ENCODE assay signal across 9 cellular contexts in the genomic region with DNA sequence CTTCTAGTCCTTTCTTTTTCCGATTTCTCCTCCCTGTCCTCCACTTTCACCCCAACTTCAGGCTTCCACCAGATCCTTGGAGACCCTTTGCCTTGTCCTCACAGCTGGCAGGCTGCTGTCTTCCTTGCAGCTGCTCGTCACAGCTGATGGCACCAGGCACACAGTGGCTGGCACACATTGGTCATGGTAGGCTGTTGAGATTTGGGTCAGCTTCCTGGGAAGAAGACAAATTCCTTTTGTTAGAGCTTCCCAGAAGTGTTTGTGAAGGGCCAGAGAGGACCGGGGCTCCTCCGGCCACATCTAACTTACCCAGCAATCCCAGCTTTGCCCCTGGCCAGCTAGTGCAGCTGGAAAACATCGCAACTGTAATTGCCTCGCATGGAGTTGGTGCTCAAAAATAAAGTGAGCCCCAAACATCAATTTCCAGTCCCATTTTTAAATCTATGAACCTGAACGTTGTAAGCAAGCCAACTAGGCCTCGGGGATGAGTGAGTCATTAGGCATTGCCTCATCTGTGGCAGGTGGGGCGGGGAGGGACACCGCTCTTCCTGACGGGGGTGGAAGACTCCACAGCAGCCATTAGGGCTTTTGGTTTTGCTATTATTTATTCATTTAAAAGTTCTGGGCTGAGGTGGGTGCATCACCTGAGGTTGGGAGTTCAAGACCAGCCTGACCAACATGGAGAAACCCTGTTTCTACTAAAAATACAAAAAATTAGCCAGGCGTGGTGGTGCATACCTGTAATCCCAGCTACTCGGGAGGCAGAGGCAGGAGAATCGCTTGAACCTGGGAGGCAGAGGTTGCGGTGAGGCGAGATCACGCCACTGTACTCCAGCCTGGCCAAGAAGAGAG. TPM values are rescaled to one million over a fixed set of nuclear protein-coding genes. Genes with fewer than 3 reads are reported as not detected.
DNase-seq lines count a peak whose midpoint lies in the region; ATAC-seq, FAIRE-seq and TF ChIP-seq lines count a peak whose summit lies in the region.
"Had no signal": no experiment of that assay in that cellular context is flagged by ENCODE, and none has a peak within 500 bp of the region (broad histone marks: within the 10 kb centered on the region; RNA-seq: fewer than 3 reads in every experiment).

No MANE protein-coding gene starts in this region.

- H3K4me1 ChIP-seq in HUES6 (ENCODE audit: control insufficient read depth, insufficient read depth, low read length): peaks cover 27% of the 10 kb centered on the region
- H3K4me1 ChIP-seq in kidney (ENCODE audit: control insufficient read depth in 1 of 2, insufficient read depth in 1 of 2, low read depth in 1 of 2, low read length in 2 of 2): peaks cover 7 to 12% of the 10 kb centered on the region in 2 donors
- H3K4me1 ChIP-seq: right lobe of liver had no signal

- no peak overlapping the region for H3K4me3 ChIP-seq in HUES6 (ENCODE audit: low read depth, low read length)
- no peak overlapping the region for H3K4me3 ChIP-seq in astrocyte of the cerebellum (ENCODE audit: low read depth, low read length)
- no peak overlapping the region for H3K4me3 ChIP-seq in kidney (ENCODE audit: low read length in 2 of 2)
- H3K4me3 ChIP-seq: right lobe of liver had no signal

- intact Hi-C loops in kidney (cut with DNase I): no loop called here

- DNase-seq in astrocyte of the cerebellum (ENCODE audit: low read depth): peak; percentile 77
- DNase-seq in kidney: peak; percentile 91
- DNase-seq in superior temporal gyrus (ENCODE audit: extremely low spot score): peak; percentile 47
- DNase-seq in HuH-7.5 (ENCODE audit: low spot score): no peak
- no peak for DNase-seq in DMS153 treated with DMSO at 0.1 percent for 48 hours (lab: John Stamatoyannopoulos, UW; ENCODE audit: unreplicated experiment)

- FAIRE-seq in kidney (lab: Jason Lieb, UNC): no peak

- in situ Hi-C loops in astrocyte of the cerebellum (cut with HindIII; ENCODE audit: low sequenced_read_pairs): no loop called here

- no peaks in the 10 kb centered on the region for H3K27me3 ChIP-seq in HUES6 (ENCODE audit: control insufficient read depth, insufficient read depth, low read length)
- H3K27me3 ChIP-seq: right lobe of liver had no signal

- peak overlapping the region; percentile 33; the same call in 1 of the 2 replicates for H3K27ac ChIP-seq in HUES6 (ENCODE audit: low read depth, low read length)
- H3K27ac ChIP-seq in kidney (ENCODE audit: low read depth in 2 of 2, low read length in 2 of 2): peak overlapping the region; percentile 38 to 82

- no peaks in the 10 kb centered on the region for H3K36me3 ChIP-seq in HUES6 (ENCODE audit: control insufficient read depth, insufficient read depth, low read length)
- no peaks in the 10 kb centered on the region for H3K36me3 ChIP-seq in kidney (ENCODE audit: control insufficient read depth in 1 of 2, insufficient read depth in 2 of 2, low read length in 2 of 2)
- H3K36me3 ChIP-seq: right lobe of liver had no signal

- peak overlapping the region; percentile 75 for H3K9ac ChIP-seq in HUES6 (ENCODE audit: low read length)
- no peak overlapping the region for H3K9ac ChIP-seq in kidney (ENCODE audit: low read length in 2 of 2)

- H3K9me3 ChIP-seq in HUES6 (ENCODE audit: control insufficient read depth, insufficient read depth, low read depth, low read length) (peaks cover 22% of the 10 kb centered on the region), kidney (ENCODE audit: control insufficient read depth in 1 of 2, low read length in 2 of 2) (peaks cover 0 to 10% of the 10 kb centered on the region in 2 donors)
- H3K9me3 ChIP-seq: right lobe of liver had no signal

- TF ChIP-seq CTCF in astrocyte of the cerebellum (IDR thresholded peaks at IDR 0.05; ENCODE audit: low read depth, low read length, missing control alignments) (no peak), kidney (IDR thresholded peaks at IDR 0.05; ENCODE audit: borderline replicate concordance, extremely low read depth, insufficient read depth) (no peak)

- ATAC-seq in GM21737 (IDR thresholded peaks at IDR 0.05; ENCODE audit: unreplicated experiment) (no peak), HG02763 (IDR thresholded peaks at IDR 0.05; ENCODE audit: unreplicated experiment) (no peak)

RNA-seq across cellular contexts. Expression of gene CPA5, which starts 12.4 kb away (rescaled TPM):
- total RNA-seq in kidney: 1.1 TPM
- 0.54 TPM for polyA plus RNA-seq in kidney (ENCODE audit: insufficient read depth, low read depth, low replicate concordance)
- total RNA-seq: right lobe of liver had no signal

RNA-seq across cellular contexts. Expression of gene CPA1, which starts 23.3 kb away (rescaled TPM):
- total RNA-seq in kidney: 0.50 TPM
- 1.1 TPM for polyA plus RNA-seq in kidney (ENCODE audit: insufficient read depth, low read depth, low replicate concordance)
- total RNA-seq: right lobe of liver had no signal

Comparison
In these comparisons a context has a peak if more than half of its experiments do, and no peak if none do; other contexts are left out.
1. DNase-seq: peak in astrocyte of the cerebellum (single experiment), kidney (single experiment) and superior temporal gyrus (single experiment); none in HuH-7.5 (single experiment) and DMS153 treated with DMSO at 0.1 percent for 48 hours (single experiment).